Comparison of ENCODE assay signal across 7 cellular contexts in genomic region chr5:56175465-56175864, GRCh38. TPM values are rescaled to one million over a fixed set of nuclear protein-coding genes. Genes with fewer than 3 reads are reported as not detected.
DNase-seq lines count a peak whose midpoint lies in the region; ATAC-seq and TF ChIP-seq lines count a peak whose summit lies in the region.

No MANE protein-coding gene starts in this region.

- peak overlapping the region in 2 of 5 donors; percentile 39 to 78 for H3K27ac ChIP-seq in adrenal gland
- no peak overlapping the region for H3K27ac ChIP-seq in testis

- H3K27me3 ChIP-seq in adrenal gland (no peaks in the 10 kb centered on the region), testis (no peaks in the 10 kb centered on the region)

- TF ChIP-seq POLR2A in adrenal gland (IDR thresholded peaks at IDR 0.05) (no peak), testis (IDR thresholded peaks at IDR 0.05) (no peak), GM18505 (IDR thresholded peaks at IDR 0.05; ENCODE audit: borderline replicate concordance, extremely low read depth, insufficient read depth, insufficient read length) (no peak)

- H3K9me3 ChIP-seq in adrenal gland (replicated peaks in 1 of 3) (no peaks in the 10 kb centered on the region), testis (no peaks in the 10 kb centered on the region)

- intact Hi-C loops in adrenal gland (cut with DNase I) (no loop called here), testis (cut with DNase I; ENCODE audit: low total_unique reads) (no loop called here)

- H3K4me1 ChIP-seq in adrenal gland (replicated peaks in 1 of 2) (peaks cover 40 to 65% of the 10 kb centered on the region in 2 donors), testis (peaks cover 14% of the 10 kb centered on the region)

- H3K36me3 ChIP-seq in adrenal gland (replicated peaks in 1 of 2) (no peaks in the 10 kb centered on the region), testis (ENCODE audit: low read depth, missing control alignments) (no peaks in the 10 kb centered on the region)

- 11 to 23% (median 21%) methylated on average over 3 of the region's 3 CpGs for WGBS in adrenal gland, 4 donors
- WGBS in testis, 2 donors, result 19 to 42% methylated on average over 3 of the region's 3 CpGs

- TF ChIP-seq CTCF in adrenal gland (IDR thresholded peaks at IDR 0.05) (no peak), testis (IDR thresholded peaks at IDR 0.05) (no peak)

- no peak for ATAC-seq in GM18520 (IDR thresholded peaks at IDR 0.05; ENCODE audit: unreplicated experiment)
- ATAC-seq in GM18505 (IDR thresholded peaks at IDR 0.05; ENCODE audit: unreplicated experiment), result no peak

- DNase-seq in HS-5 (ENCODE audit: low read depth), result peak; percentile 51
- peak in 6 of 7 donors; percentile 39 to 61 (median 59) for DNase-seq in adrenal gland
- DNase-seq in iPS DF 19.7 (ENCODE audit: low read depth, low spot score), result peak; percentile 68
- DNase-seq in testis, result peak; percentile 45
- no peak for DNase-seq in medulla oblongata (ENCODE audit: extremely low spot score)

- no peak overlapping the region for H3K4me3 ChIP-seq in adrenal gland
- H3K4me3 ChIP-seq in testis, result no peak overlapping the region

RNA-seq across cellular contexts. Expression of gene ANKRD55, which starts 57.7 kb away (rescaled TPM):
- total RNA-seq in adrenal gland, result under 1 TPM in 5 of 8 donors, not detected in 3; 0.21 to 0.81 (median 0.36) TPM
- polyA plus RNA-seq in adrenal gland, result under 1 TPM in 2 of 3 donors, not detected in 1; 0.03 to 0.31 TPM
- 1 to 10 TPM; 6.1 to 6.2 TPM for total RNA-seq in testis
- 28.1 TPM for polyA plus RNA-seq in testis (ENCODE audit: insufficient read depth, low read depth, low replicate concordance)
